8 cellular contexts compared by ENCODE assay signal in the genomic region with DNA sequence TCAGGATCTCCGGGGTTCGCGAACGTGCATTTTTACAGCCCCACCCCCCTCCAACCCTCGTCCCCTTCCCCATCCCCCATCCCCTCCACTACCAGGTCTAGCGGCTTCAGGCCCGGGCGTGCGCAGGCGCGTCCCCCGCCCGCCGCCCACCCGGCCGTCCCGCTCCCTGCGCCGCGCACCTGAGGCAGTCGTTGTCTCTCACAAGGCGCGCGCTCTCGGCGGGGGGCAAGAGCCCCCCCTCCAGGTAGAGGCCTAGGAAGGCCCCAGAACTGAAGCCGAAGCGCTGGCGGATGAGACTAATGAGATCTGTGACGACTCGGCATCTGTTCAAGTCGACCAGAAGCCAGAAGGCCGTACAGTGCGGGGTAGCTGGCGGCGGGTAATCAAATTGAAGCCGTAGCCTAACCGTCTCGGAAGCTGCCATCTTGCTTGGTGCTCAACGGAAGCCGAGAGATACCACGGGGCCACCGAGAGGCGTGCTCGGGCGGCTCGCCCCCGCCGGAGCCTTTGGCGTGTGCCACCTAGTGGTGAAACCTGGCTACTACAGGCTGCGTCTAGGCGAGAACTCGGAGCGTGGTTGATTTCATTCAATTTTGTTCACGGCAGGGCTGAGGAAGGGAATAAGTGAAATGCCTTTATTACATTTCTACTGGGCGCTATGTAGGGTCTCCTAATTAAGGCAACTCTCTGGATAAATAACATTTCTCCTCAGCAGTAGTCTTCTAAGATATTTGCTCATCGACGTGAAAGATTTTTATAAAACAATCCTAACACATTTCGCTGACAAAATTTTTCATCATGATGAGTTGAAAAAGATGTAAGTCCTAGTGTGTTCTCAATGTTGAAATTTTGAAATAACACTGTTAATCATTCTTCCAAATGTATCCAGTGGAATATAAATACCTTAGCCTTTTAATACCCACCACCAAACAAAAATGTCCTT.
A peak's percentile ranks its signal among the peaks of the same experiment; 100 is the strongest.
DNase-seq lines count a peak whose midpoint lies in the region; ATAC-seq lines count a peak whose summit lies in the region.

Gene COIL, minus strand, starts transcription at position 455 of the 943 bp plus-strand sequence. Its CDS starts 31 bp downstream, at position 424.

- DNase-seq in Ammon's horn (ENCODE audit: low spot score) (peak; percentile 94), NCI-H446 (lab: John Stamatoyannopoulos, UW) (peak; percentile 76 to 95), cerebellar cortex (ENCODE audit: low spot score) (peak; percentile 91), kidney glomerular epithelial cell (lab: John Stamatoyannopoulos, UW) (peak; percentile 78)
- DNase-seq in stimulated activated CD4-positive, alpha-beta T cell treated with anti-CD3 and anti-CD28 coated beads, Interleukin-1b, Interleukin-23, amount 100 ng/mL, for 1 hour (ENCODE audit: low read depth in 2 of 2): peak; percentile 84 to 95

- ATAC-seq in GM19035 (IDR thresholded peaks at IDR 0.05; ENCODE audit: unreplicated experiment) (peak; percentile 97), HG03354 (IDR thresholded peaks at IDR 0.05; ENCODE audit: poor library complexity, severe bottlenecking, unreplicated experiment) (peak; percentile 98)
- ATAC-seq in activated CD4-positive, CD25-positive, alpha-beta regulatory T cell treated with anti-CD3 and anti-CD28 coated beads, Interleukin-2, amount 50 U/mL, for 24 hours: peak; percentile 97 to 98

Comparison
In these comparisons a context has a peak if more than half of its experiments do, and no peak if none do; other contexts are left out.
1. Peak in every context shown above with its lines: DNase-seq and ATAC-seq.